In the genomic region with DNA sequence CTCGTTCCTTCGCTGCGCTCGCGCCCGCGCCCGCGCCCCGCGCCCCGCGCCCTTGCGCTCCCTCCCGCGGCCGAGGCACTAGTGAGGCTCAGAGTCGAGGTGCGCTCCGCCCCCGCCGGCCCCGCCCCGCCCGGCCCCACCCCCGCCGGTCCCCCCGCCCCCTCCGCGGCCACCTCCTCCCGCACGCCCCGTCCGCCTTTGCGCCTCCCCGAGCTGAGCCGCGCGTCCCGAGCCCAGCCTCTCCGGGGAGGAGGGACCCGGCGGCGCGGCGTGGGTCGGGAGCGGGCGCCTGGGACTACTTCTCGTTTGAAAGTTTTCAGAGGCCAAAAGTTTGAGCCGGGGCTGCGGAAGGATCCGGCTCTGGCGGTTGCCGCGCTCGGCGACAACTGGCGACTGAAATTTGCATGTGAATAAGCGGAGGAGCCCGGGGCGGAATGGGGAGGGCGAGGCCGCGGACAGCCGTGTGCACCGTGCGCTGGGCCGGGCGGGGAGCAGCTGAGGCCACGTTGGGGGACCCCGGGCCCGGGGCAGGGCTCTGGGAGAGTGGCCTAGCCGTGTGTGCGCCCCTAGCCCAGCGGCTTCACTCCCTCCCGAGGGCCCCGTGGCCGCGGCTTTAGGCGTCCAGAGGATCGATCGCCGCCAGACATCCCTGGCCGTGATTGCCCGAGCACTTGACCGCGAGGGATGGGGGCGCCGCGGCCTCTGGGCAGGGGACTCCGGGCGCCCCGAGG, we compare ENCODE assay signal across 1 cellular context.
A peak's percentile ranks its signal among the peaks of the same experiment; 100 is the strongest.
TF ChIP-seq lines count a peak whose summit lies in the region.

A gene (minus strand): TSS at position 83 of the 731 bp plus-strand sequence. CDS start 262 bp downstream, outside the sequence.

TF ChIP-seq in A549, 52 proteins besides CTCF, POLR2A, EP300 and RAD21 (continued from another document):
- TF ChIP-seq, protein P1, sequence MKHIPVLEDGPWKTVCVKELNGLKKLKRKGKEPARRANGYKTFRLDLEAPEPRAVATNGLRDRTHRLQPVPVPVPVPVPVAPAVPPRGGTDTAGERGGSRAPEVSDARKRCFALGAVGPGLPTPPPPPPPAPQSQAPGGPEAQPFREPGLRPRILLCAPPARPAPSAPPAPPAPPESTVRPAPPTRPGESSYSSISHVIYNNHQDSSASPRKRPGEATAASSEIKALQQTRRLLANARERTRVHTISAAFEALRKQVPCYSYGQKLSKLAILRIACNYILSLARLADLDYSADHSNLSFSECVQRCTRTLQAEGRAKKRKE (CRISPR knock-in tag; IDR thresholded peaks at IDR 0.05; ENCODE audit: low read depth), result no peak
- TF ChIP-seq, protein P2, sequence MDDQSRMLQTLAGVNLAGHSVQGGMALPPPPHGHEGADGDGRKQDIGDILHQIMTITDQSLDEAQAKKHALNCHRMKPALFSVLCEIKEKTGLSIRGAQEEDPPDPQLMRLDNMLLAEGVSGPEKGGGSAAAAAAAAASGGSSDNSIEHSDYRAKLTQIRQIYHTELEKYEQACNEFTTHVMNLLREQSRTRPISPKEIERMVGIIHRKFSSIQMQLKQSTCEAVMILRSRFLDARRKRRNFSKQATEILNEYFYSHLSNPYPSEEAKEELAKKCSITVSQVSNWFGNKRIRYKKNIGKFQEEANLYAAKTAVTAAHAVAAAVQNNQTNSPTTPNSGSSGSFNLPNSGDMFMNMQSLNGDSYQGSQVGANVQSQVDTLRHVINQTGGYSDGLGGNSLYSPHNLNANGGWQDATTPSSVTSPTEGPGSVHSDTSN (IDR thresholded peaks at IDR 0.05), result peak; percentile 82; the same call in 1 of the 2 replicates
- TF ChIP-seq TP53 (CRISPR knock-in tag; IDR thresholded peaks at IDR 0.05), result no peak
- TF ChIP-seq CHD2 (IDR thresholded peaks at IDR 0.05; ENCODE audit: low read length, partially characterized antibody), result peak; percentile 34
- no peak for TF ChIP-seq HOXA7 (CRISPR knock-in tag; IDR thresholded peaks at IDR 0.05)
- TF ChIP-seq NR3C1 (IDR thresholded peaks at IDR 0.05), result no peak
- TF ChIP-seq JUNB (IDR thresholded peaks at IDR 0.05), result no peak
- TF ChIP-seq, protein P3, sequence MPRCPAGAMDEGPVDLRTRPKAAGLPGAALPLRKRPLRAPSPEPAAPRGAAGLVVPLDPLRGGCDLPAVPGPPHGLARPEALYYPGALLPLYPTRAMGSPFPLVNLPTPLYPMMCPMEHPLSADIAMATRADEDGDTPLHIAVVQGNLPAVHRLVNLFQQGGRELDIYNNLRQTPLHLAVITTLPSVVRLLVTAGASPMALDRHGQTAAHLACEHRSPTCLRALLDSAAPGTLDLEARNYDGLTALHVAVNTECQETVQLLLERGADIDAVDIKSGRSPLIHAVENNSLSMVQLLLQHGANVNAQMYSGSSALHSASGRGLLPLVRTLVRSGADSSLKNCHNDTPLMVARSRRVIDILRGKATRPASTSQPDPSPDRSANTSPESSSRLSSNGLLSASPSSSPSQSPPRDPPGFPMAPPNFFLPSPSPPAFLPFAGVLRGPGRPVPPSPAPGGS (IDR thresholded peaks at IDR 0.05), result peak; percentile 78; the same call in 1 of the 3 replicates
- no peak for TF ChIP-seq HOXB13 (CRISPR knock-in tag; IDR thresholded peaks at IDR 0.05; ENCODE audit: low read depth)
- no peak for TF ChIP-seq ZSCAN20 (CRISPR knock-in tag; IDR thresholded peaks at IDR 0.05)
- TF ChIP-seq, protein P4, sequence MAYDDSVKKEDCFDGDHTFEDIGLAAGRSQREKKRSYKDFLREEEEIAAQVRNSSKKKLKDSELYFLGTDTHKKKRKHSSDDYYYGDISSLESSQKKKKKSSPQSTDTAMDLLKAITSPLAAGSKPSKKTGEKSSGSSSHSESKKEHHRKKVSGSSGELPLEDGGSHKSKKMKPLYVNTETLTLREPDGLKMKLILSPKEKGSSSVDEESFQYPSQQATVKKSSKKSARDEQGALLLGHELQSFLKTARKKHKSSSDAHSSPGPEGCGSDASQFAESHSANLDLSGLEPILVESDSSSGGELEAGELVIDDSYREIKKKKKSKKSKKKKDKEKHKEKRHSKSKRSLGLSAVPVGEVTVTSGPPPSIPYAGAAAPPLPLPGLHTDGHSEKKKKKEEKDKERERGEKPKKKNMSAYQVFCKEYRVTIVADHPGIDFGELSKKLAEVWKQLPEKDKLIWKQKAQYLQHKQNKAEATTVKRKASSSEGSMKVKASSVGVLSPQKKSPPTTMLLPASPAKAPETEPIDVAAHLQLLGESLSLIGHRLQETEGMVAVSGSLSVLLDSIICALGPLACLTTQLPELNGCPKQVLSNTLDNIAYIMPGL (CRISPR knock-in tag; IDR thresholded peaks at IDR 0.05; ENCODE audit: borderline replicate concordance), result no peak
- TF ChIP-seq GATA3 (IDR thresholded peaks at IDR 0.05; ENCODE audit: borderline replicate concordance), result 0 out of 2 replicates have a peak, but pooled peaks have one; percentile 20
- TF ChIP-seq MAFK (IDR thresholded peaks at IDR 0.05; ENCODE audit: partially characterized antibody), result no peak
- TF ChIP-seq, protein P5, sequence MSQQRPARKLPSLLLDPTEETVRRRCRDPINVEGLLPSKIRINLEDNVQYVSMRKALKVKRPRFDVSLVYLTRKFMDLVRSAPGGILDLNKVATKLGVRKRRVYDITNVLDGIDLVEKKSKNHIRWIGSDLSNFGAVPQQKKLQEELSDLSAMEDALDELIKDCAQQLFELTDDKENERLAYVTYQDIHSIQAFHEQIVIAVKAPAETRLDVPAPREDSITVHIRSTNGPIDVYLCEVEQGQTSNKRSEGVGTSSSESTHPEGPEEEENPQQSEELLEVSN (IDR thresholded peaks at IDR 0.05; ENCODE audit: borderline replicate concordance, low read depth), result no peak; the same call in 1 of the 2 replicates
- TF ChIP-seq FOSL2 (IDR thresholded peaks at IDR 0.05), result no peak
- TF ChIP-seq FOSL2 (CRISPR knock-in tag; IDR thresholded peaks at IDR 0.05), result no peak
- TF ChIP-seq, protein P6, sequence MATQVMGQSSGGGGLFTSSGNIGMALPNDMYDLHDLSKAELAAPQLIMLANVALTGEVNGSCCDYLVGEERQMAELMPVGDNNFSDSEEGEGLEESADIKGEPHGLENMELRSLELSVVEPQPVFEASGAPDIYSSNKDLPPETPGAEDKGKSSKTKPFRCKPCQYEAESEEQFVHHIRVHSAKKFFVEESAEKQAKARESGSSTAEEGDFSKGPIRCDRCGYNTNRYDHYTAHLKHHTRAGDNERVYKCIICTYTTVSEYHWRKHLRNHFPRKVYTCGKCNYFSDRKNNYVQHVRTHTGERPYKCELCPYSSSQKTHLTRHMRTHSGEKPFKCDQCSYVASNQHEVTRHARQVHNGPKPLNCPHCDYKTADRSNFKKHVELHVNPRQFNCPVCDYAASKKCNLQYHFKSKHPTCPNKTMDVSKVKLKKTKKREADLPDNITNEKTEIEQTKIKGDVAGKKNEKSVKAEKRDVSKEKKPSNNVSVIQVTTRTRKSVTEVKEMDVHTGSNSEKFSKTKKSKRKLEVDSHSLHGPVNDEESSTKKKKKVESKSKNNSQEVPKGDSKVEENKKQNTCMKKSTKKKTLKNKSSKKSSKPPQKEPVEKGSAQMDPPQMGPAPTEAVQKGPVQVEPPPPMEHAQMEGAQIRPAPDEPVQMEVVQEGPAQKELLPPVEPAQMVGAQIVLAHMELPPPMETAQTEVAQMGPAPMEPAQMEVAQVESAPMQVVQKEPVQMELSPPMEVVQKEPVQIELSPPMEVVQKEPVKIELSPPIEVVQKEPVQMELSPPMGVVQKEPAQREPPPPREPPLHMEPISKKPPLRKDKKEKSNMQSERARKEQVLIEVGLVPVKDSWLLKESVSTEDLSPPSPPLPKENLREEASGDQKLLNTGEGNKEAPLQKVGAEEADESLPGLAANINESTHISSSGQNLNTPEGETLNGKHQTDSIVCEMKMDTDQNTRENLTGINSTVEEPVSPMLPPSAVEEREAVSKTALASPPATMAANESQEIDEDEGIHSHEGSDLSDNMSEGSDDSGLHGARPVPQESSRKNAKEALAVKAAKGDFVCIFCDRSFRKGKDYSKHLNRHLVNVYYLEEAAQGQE (IDR thresholded peaks at IDR 0.05), result no peak
- no peak for TF ChIP-seq POLR2AphosphoS2 (conservative IDR thresholded peaks at IDR 0.05; ENCODE audit: low read length)
- no peak for TF ChIP-seq HOXB5 (CRISPR knock-in tag; IDR thresholded peaks at IDR 0.05)
- 0 out of 2 replicates have a peak, but pooled peaks have one; percentile 27 for TF ChIP-seq MAZ (IDR thresholded peaks at IDR 0.05; ENCODE audit: borderline replicate concordance, low read depth, low read length)
- TF ChIP-seq CBX2 (IDR thresholded peaks at IDR 0.05; ENCODE audit: borderline replicate concordance, low read depth), result no peak
- TF ChIP-seq SREBF2 (IDR thresholded peaks at IDR 0.05), result no peak
- no peak for TF ChIP-seq FOSB (CRISPR knock-in tag; IDR thresholded peaks at IDR 0.05)
- TF ChIP-seq ZC3H11A (IDR thresholded peaks at IDR 0.05), result no peak
- no peak for TF ChIP-seq KDM1A (IDR thresholded peaks at IDR 0.05; ENCODE audit: low read depth)
- TF ChIP-seq, protein P7, sequence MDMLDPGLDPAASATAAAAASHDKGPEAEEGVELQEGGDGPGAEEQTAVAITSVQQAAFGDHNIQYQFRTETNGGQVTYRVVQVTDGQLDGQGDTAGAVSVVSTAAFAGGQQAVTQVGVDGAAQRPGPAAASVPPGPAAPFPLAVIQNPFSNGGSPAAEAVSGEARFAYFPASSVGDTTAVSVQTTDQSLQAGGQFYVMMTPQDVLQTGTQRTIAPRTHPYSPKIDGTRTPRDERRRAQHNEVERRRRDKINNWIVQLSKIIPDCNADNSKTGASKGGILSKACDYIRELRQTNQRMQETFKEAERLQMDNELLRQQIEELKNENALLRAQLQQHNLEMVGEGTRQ (IDR thresholded peaks at IDR 0.05), result no peak
- TF ChIP-seq EHF (CRISPR knock-in tag; IDR thresholded peaks at IDR 0.05), result no peak
